7 cellular contexts compared by ENCODE assay signal in genomic region chr11:107999759-108000455, GRCh38. TPM values are rescaled to one million over a fixed set of nuclear protein-coding genes. Genes with fewer than 3 reads are reported as not detected.
A peak's percentile ranks its signal among the peaks of the same experiment; 100 is the strongest.
DNase-seq lines count a peak whose midpoint lies in the region; ATAC-seq and TF ChIP-seq lines count a peak whose summit lies in the region.

No MANE protein-coding gene starts in this region.

- no peak overlapping the region for H3K27ac ChIP-seq in liver (ENCODE audit: low read depth in 1 of 2, low read length in 2 of 2)

- no peaks in the 10 kb centered on the region for H3K27me3 ChIP-seq in liver (ENCODE audit: control insufficient read depth in 4 of 4, insufficient read depth in 4 of 4, low read length in 3 of 4)

- no peak overlapping the region for H3K9ac ChIP-seq in liver (ENCODE audit: low read depth in 1 of 2, low read length in 2 of 2)

- ATAC-seq in HG03521 (IDR thresholded peaks at IDR 0.05; ENCODE audit: unreplicated experiment) (peak; percentile 92), GM19467 (IDR thresholded peaks at IDR 0.05; ENCODE audit: unreplicated experiment) (no peak)

- no peaks in the 10 kb centered on the region for H3K9me3 ChIP-seq in liver (ENCODE audit: control insufficient read depth in 4 of 4, low read length in 3 of 4)

- H3K4me1 ChIP-seq in liver (ENCODE audit: control insufficient read depth in 4 of 4, insufficient read depth in 4 of 4, low read length in 3 of 4) = no peaks in the 10 kb centered on the region

- no peak overlapping the region for H3K4me3 ChIP-seq in liver (ENCODE audit: low read depth in 1 of 3, low read length in 3 of 3)

- peak; percentile 66 to 75 for TF ChIP-seq RAD21 in liver (IDR thresholded peaks at IDR 0.05)

- peak; percentile 3 for DNase-seq in GDM1 (lab: John Stamatoyannopoulos, UW)
- peak; percentile 73 for DNase-seq in GM20000 (ENCODE audit: low spot score)
- peak; percentile 16 to 25 for DNase-seq in NOMO-1 (lab: John Stamatoyannopoulos, UW; ENCODE audit: unreplicated experiment in 2 of 2)
- peak; percentile 72 for DNase-seq in amniotic epithelial cell (ENCODE audit: low read depth)

- no peaks in the 10 kb centered on the region for H3K36me3 ChIP-seq in liver (ENCODE audit: control insufficient read depth in 4 of 4, insufficient read depth in 3 of 4, low read depth in 1 of 4, low read length in 3 of 4)

- 30% methylated on average over 6 of the region's 6 CpGs for WGBS in liver

- TF ChIP-seq CTCF in GM20000 (IDR thresholded peaks at IDR 0.05; ENCODE audit: extremely low read depth, missing control alignments) = peak; percentile 64
- peak; percentile 56 for TF ChIP-seq CTCF in liver (IDR thresholded peaks at IDR 0.05; ENCODE audit: low read depth, low read length, missing input control)

TF ChIP-seq in liver, 16 proteins besides CTCF, POLR2A, EP300 and RAD21:
- TF ChIP-seq NR2F2 (IDR thresholded peaks at IDR 0.05) = no peak
- no peak for TF ChIP-seq FOXA1 (IDR thresholded peaks at IDR 0.05)
- TF ChIP-seq GABPA (IDR thresholded peaks at IDR 0.05 in 1 of 2, conservative IDR thresholded peaks at IDR 0.05 in 1 of 2) = no peak
- TF ChIP-seq JUND (IDR thresholded peaks at IDR 0.05) = no peak
- TF ChIP-seq, protein P1, sequence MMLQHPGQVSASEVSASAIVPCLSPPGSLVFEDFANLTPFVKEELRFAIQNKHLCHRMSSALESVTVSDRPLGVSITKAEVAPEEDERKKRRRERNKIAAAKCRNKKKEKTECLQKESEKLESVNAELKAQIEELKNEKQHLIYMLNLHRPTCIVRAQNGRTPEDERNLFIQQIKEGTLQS (IDR thresholded peaks at IDR 0.05) = no peak
- no peak for TF ChIP-seq YY1 (IDR thresholded peaks at IDR 0.05)
- no peak for TF ChIP-seq HNF4A (conservative IDR thresholded peaks at IDR 0.05)
- no peak for TF ChIP-seq MAX (IDR thresholded peaks at IDR 0.05)
- TF ChIP-seq HNF4G (IDR thresholded peaks at IDR 0.05) = no peak
- no peak for TF ChIP-seq ZBTB33 (IDR thresholded peaks at IDR 0.05)
- TF ChIP-seq REST (IDR thresholded peaks at IDR 0.05) = no peak
- no peak for TF ChIP-seq EGR1 (IDR thresholded peaks at IDR 0.05; ENCODE audit: low read depth in 2 of 2)
- TF ChIP-seq TAF1 (conservative IDR thresholded peaks at IDR 0.05) = no peak
- TF ChIP-seq FOXA2 (IDR thresholded peaks at IDR 0.05) = no peak

RNA-seq across cellular contexts. Expression of gene CUL5, which starts 8.8 kb away (rescaled TPM):
- total RNA-seq in liver = 10 to 100 TPM; 14.5 to 21.1 TPM
- polyA plus RNA-seq in liver = 10 to 100 TPM in 1 of 2 donors, 1 to 10 TPM in 1; 5.6 to 11.4 TPM

Comparison
In these comparisons a context has a peak if more than half of its experiments do, and no peak if none do; other contexts are left out.
1. DNase-seq: peak in every context shown above with its lines; median percentile 73 in GM20000; 72 in amniotic epithelial cell; 20 in NOMO-1; 3 in GDM1.